Comparison of ENCODE assay signal across 12 cellular contexts in genomic region chr5:172065431-172066065, GRCh38. TPM values are rescaled to one million over a fixed set of nuclear protein-coding genes. Genes with fewer than 3 reads are reported as not detected.
DNase-seq lines count a peak whose midpoint lies in the region; ATAC-seq and TF ChIP-seq lines count a peak whose summit lies in the region.
"Had no signal": no experiment of that assay in that cellular context is flagged by ENCODE, and none has a peak within 500 bp of the region (broad histone marks: within the 10 kb centered on the region; RNA-seq: fewer than 3 reads in every experiment).

No MANE protein-coding gene starts in this region.

- H2BK15ac ChIP-seq in IMR-90 (ENCODE audit: low read depth, low read length) = no peak overlapping the region

- H3K18ac ChIP-seq in IMR-90 (ENCODE audit: low read depth, low read length) = no peak overlapping the region

- H2AFZ ChIP-seq in IMR-90 (replicated peaks; ENCODE audit: low read length, poor library complexity) = peak overlapping the region; percentile 1

- no peak overlapping the region for H2BK20ac ChIP-seq in IMR-90 (ENCODE audit: low read depth, low read length)

- no peak overlapping the region for H2BK5ac ChIP-seq in IMR-90 (ENCODE audit: low read depth, low read length, poor library complexity, severe bottlenecking)

- H3K4ac ChIP-seq in IMR-90 (ENCODE audit: low read depth, low read length) = no peak overlapping the region

- H4K8ac ChIP-seq in IMR-90 (ENCODE audit: low read depth in 2 of 2, low read length in 2 of 2) = no peak overlapping the region

- TF ChIP-seq POLR2A in IMR-90 (IDR thresholded peaks at IDR 0.05; ENCODE audit: low read depth, low read length) = no peak

- no peak overlapping the region for H2BK120ac ChIP-seq in IMR-90 (ENCODE audit: low read depth, low read length)

- H3K9ac ChIP-seq in IMR-90 (ENCODE audit: low read depth, low read length) = no peak overlapping the region
- H3K9ac ChIP-seq: BLaER1 had no signal

- H3K9me1 ChIP-seq in IMR-90 (ENCODE audit: insufficient read depth, low read length) = no peaks in the 10 kb centered on the region

- H3K4me1 ChIP-seq in IMR-90 (ENCODE audit: control insufficient read depth, insufficient read depth, low read length) = no peaks in the 10 kb centered on the region

- no peak overlapping the region for H3K14ac ChIP-seq in IMR-90 (replicated peaks; ENCODE audit: low read depth, low read length)

- peaks cover 26% of the 10 kb centered on the region for H3K36me3 ChIP-seq in IMR-90 (ENCODE audit: control insufficient read depth, insufficient read depth, low read length)

- H3K27me3 ChIP-seq in IMR-90 (ENCODE audit: control insufficient read depth, insufficient read depth, low read length) = no peaks in the 10 kb centered on the region
- H3K27me3 ChIP-seq: BLaER1 had no signal

- no peak overlapping the region for H3K23ac ChIP-seq in IMR-90 (ENCODE audit: low read depth, low read length)

- no peaks in the 10 kb centered on the region; a peak in 1 of 4 replicates for H3K79me1 ChIP-seq in IMR-90 (ENCODE audit: low read depth in 1 of 2, low read length in 2 of 2)

- TF ChIP-seq RAD21 in IMR-90 (IDR thresholded peaks at IDR 0.05; ENCODE audit: low read length) = no peak

- no peak overlapping the region for H2AK9ac ChIP-seq in IMR-90 (replicated peaks; ENCODE audit: low read depth, low read length, poor library complexity)

- in situ Hi-C loops in IMR-90 (cut with MboI; ENCODE audit: low sequenced_read_pairs) = no loop called here
- in situ Hi-C loops in astrocyte of the spinal cord (cut with HindIII; ENCODE audit: low sequenced_read_pairs) = no loop called here

- no peak overlapping the region for H3K4me3 ChIP-seq in IMR-90 (ENCODE audit: insufficient read depth, low read depth, low read length)
- no peak overlapping the region for H3K4me3 ChIP-seq in astrocyte of the spinal cord (ENCODE audit: low read depth, low read length)
- H3K4me3 ChIP-seq: BLaER1 had no signal

- H4K91ac ChIP-seq in IMR-90 (ENCODE audit: insufficient read depth, low read depth, low read length) = no peak overlapping the region

- TF ChIP-seq CTCF in C4-2B (conservative IDR thresholded peaks at IDR 0.05) (no peak), IMR-90 (conservative IDR thresholded peaks at IDR 0.05; ENCODE audit: low read depth, low read length) (no peak), astrocyte of the spinal cord (IDR thresholded peaks at IDR 0.05; ENCODE audit: low read depth, low read length) (no peak)

- ATAC-seq in IMR-90 (ENCODE audit: low read depth) (peak; percentile 21; the same call in 1 of the 2 replicates), HG02763 (IDR thresholded peaks at IDR 0.05; ENCODE audit: unreplicated experiment) (no peak), GM18858 (IDR thresholded peaks at IDR 0.05; ENCODE audit: unreplicated experiment) (no peak), HG02588 (IDR thresholded peaks at IDR 0.05; ENCODE audit: unreplicated experiment) (no peak)
- ATAC-seq: HepG2 had no signal

- POLR2A ChIA-PET in IMR-90 (lab: Charles Lee; ENCODE audit: unreplicated experiment) = no interaction called here

- DNase-seq in IMR-90 = peak; percentile 30
- peak; percentile 19 for DNase-seq in astrocyte of the spinal cord (ENCODE audit: low read depth, low spot score)
- DNase-seq in myocyte (ENCODE audit: low read depth) = peak; percentile 29
- no peak for DNase-seq in SIG-M5 treated with dmso at 0.1 percent for 504 hours (lab: John Stamatoyannopoulos, UW; ENCODE audit: unreplicated experiment)
- DNase-seq: cerebellar nuclear complex, NCI-H1930 had no signal

- H4K5ac ChIP-seq in IMR-90 (ENCODE audit: low read depth, low read length) = no peak overlapping the region

- H2AK5ac ChIP-seq in IMR-90 (ENCODE audit: low read depth, low read length) = no peak overlapping the region

- no CpG with 5 or more reads among the region's 7 CpGs for WGBS in IMR-90 (ENCODE audit: extremely low coverage in 2 of 2, insufficient read length in 1 of 2), 2 experiments

- intact Hi-C loops in IMR-90 (cut with micrococcal nuclease) = no loop called here

- peak overlapping the region; percentile 43; the same call in 1 of the 2 replicates for H3K27ac ChIP-seq in C4-2B
- no peak overlapping the region for H3K27ac ChIP-seq in IMR-90 (ENCODE audit: insufficient read depth, low read length)
- H3K27ac ChIP-seq: BLaER1 had no signal

- CTCF ChIA-PET in IMR-90 (lab: Yijun Ruan, JAX) = interaction anchor here (0.6 kb wide), 1 partner anchor 128 kb away, joined by 3 read pairs; no protein-coding TSS in a partner anchor

- dilution Hi-C loops in IMR-90 (cut with HindIII; ENCODE audit: low sequenced_read_pairs, unreplicated experiment) = no loop called here

- H3K56ac ChIP-seq in IMR-90 (ENCODE audit: extremely low read depth, insufficient read depth, low read length) = no peak overlapping the region

- no peak overlapping the region for H3K4me2 ChIP-seq in IMR-90 (ENCODE audit: low read depth, low read length)
- H3K4me2 ChIP-seq: BLaER1 had no signal

- no peaks in the 10 kb centered on the region for H4K20me1 ChIP-seq in IMR-90 (ENCODE audit: insufficient read depth, low read length)

- no peaks in the 10 kb centered on the region for H3K9me3 ChIP-seq in IMR-90 (ENCODE audit: control insufficient read depth, insufficient read depth, low read length)
- H3K9me3 ChIP-seq: BLaER1 had no signal

- no TSS peak for BruUV-seq in IMR-90 (replicated peaks; lab: Mats Ljungman, UMichigan)

TF ChIP-seq in IMR-90, 13 proteins besides CTCF, POLR2A, EP300 and RAD21:
- TF ChIP-seq RCOR1 (IDR thresholded peaks at IDR 0.05; ENCODE audit: insufficient replicate concordance, low read length) (no peak), MXI1 (IDR thresholded peaks at IDR 0.05; ENCODE audit: borderline replicate concordance, low read depth, low read length) (no peak), USF2 (IDR thresholded peaks at IDR 0.05; ENCODE audit: low read depth, low read length) (no peak), FOS (IDR thresholded peaks at IDR 0.05; ENCODE audit: low read depth, low read length) (no peak), RFX5 (IDR thresholded peaks at IDR 0.05; ENCODE audit: low read depth, low read length) (no peak), CHD1 (IDR thresholded peaks at IDR 0.05; ENCODE audit: low read depth, low read length) (no peak)

RNA-seq across cellular contexts. Expression of gene FBXW11, which starts 59.1 kb away (rescaled TPM):
- 97.1 and 100 TPM in 2 replicates for total RNA-seq in IMR-90 (2012; rRNA removed)
- polyA plus RNA-seq in IMR-90 (2012; rRNA removed) = 29.1 and 34.3 TPM in 2 replicates
- polyA plus RNA-seq in IMR-90 (2012; cell fraction: cytosol; rRNA removed) = 14.9 and 17.1 TPM in 2 replicates
- 10.5 and 28.9 TPM in 2 replicates for polyA plus RNA-seq in IMR-90 (2012; cell fraction: nucleus; rRNA removed; ENCODE audit: low replicate concordance)
- 102 and 122 TPM in 2 replicates for total RNA-seq in myocyte
- polyA plus RNA-seq in myocyte (2012) = 51.6 TPM
